ENCODE assay signal across 7 cellular contexts in the genomic region with DNA sequence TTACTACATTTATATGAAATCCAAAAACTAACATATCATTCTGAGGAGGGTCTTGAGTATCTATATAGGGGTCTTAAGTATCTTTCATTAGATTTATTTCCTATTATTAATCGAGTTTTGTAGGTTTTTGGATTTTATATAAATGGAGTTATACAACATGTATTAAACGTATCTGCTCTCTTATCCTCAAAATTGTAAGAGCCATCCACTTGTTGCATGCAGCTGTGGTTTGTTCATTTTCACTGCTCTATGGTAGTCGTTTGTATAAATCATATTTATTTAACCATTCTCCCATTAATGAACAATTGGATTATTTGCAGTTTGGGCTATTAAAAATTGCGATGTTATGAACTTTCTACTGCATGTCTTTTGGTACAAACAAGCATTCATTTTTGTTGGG.
"Had no signal": no experiment of that assay in that cellular context is flagged by ENCODE, and none has a peak within 500 bp of the region (broad histone marks: within the 10 kb centered on the region; RNA-seq: fewer than 3 reads in every experiment).

No MANE protein-coding gene starts in this region.

- FAIRE-seq: HTR-8/SVneo had no signal

- H3K9ac ChIP-seq: KMS-11 had no signal

- H3K27ac ChIP-seq: KMS-11 had no signal

- H3K4me2 ChIP-seq: GM23338, KMS-11 had no signal

- DNase-seq: H7, KBM-7 had no signal

- H3K4me1 ChIP-seq: HAP-1 had no signal

- H3K4me3 ChIP-seq: GM23338, HAP-1 had no signal

- ATAC-seq: GM23338, HCT116 had no signal

- H3K9me3 ChIP-seq: HAP-1 had no signal

- H2AFZ ChIP-seq: GM23338 had no signal
